ENCODE assay signal across 1 cellular context in the genomic region with DNA sequence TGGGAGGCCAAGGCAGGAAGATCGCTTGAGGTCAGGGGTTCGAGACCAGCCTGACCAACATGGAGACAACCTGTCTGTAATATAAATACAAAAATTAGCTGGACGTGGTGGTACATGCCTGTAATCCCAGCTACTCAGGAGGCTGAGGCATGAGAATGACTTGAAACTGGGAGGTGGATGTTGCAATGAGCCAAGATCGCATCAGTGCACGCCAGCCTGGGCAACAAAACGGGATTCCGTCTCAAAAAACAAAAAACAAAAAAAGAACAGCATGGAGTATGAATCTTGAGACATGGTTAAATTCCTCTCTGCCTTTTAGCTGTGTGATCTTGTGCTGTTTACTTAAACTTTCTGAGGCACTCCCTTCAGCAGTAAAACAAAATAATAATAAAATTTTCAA.
TF ChIP-seq lines count a peak whose summit lies in the region.

No MANE protein-coding gene starts in this region.

TF ChIP-seq in endothelial cell of umbilical vein, 7 proteins besides CTCF, POLR2A, EP300 and RAD21:
- TF ChIP-seq, protein P1, sequence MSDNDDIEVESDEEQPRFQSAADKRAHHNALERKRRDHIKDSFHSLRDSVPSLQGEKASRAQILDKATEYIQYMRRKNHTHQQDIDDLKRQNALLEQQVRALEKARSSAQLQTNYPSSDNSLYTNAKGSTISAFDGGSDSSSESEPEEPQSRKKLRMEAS (IDR thresholded peaks at IDR 0.05; ENCODE audit: insufficient read depth, insufficient read length): no peak
